1 cellular context compared by ENCODE assay signal in genomic region chr9:21974542-21975409, GRCh38.
TF ChIP-seq lines count a peak whose summit lies in the region.

No MANE protein-coding gene starts in this region.

TF ChIP-seq in HepG2, 621 proteins besides CTCF, POLR2A, EP300 and RAD21 (continued from another document and continues in another):
- no peak for TF ChIP-seq ZNF710 (CRISPR knock-in tag; IDR thresholded peaks at IDR 0.05; ENCODE audit: borderline replicate concordance)
- no peak for TF ChIP-seq IRX3 (CRISPR knock-in tag; IDR thresholded peaks at IDR 0.05; ENCODE audit: borderline replicate concordance, low read depth)
- TF ChIP-seq ZNF350 (CRISPR knock-in tag; IDR thresholded peaks at IDR 0.05; ENCODE audit: borderline replicate concordance, low read depth) = no peak
- TF ChIP-seq TFE3 (CRISPR knock-in tag; IDR thresholded peaks at IDR 0.05) = no peak
- peak; percentile 79 for TF ChIP-seq ZNF687 (CRISPR knock-in tag; IDR thresholded peaks at IDR 0.05)
- no peak for TF ChIP-seq HDAC2 (CRISPR knock-in tag; IDR thresholded peaks at IDR 0.05)
- no peak for TF ChIP-seq TOPORS (CRISPR knock-in tag; IDR thresholded peaks at IDR 0.05)
- 0 out of 2 replicates have a peak, but pooled peaks have one; percentile 37 for TF ChIP-seq RBFOX2 (IDR thresholded peaks at IDR 0.05; ENCODE audit: low read depth, low read length)
- no peak for TF ChIP-seq XRCC5 (optimal IDR thresholded peaks at IDR 0.05; ENCODE audit: low read length)
- no peak for TF ChIP-seq TBP (CRISPR knock-in tag; IDR thresholded peaks at IDR 0.05)
- TF ChIP-seq MYC (CRISPR knock-in tag; IDR thresholded peaks at IDR 0.05; ENCODE audit: borderline replicate concordance) = peak; percentile 73
- peak; percentile 75 for TF ChIP-seq MAX (IDR thresholded peaks at IDR 0.05)
- TF ChIP-seq CSRNP1 (CRISPR knock-in tag; IDR thresholded peaks at IDR 0.05) = 0 out of 2 replicates have a peak, but pooled peaks have one; percentile 53
- TF ChIP-seq ZNF574 (CRISPR knock-in tag; IDR thresholded peaks at IDR 0.05) = peak; percentile 39
- 0 out of 2 replicates have a peak, but pooled peaks have one; percentile 25 for TF ChIP-seq REL (CRISPR knock-in tag; conservative IDR thresholded peaks at IDR 0.05)
- TF ChIP-seq PATZ1 (CRISPR knock-in tag; IDR thresholded peaks at IDR 0.05) = peak; percentile 68
- TF ChIP-seq TOE1 (CRISPR knock-in tag; IDR thresholded peaks at IDR 0.05) = no peak
- TF ChIP-seq ARID4A (CRISPR knock-in tag; IDR thresholded peaks at IDR 0.05; ENCODE audit: borderline replicate concordance) = no peak; the same call in 1 of the 2 replicates
- TF ChIP-seq MAFF (IDR thresholded peaks at IDR 0.05; ENCODE audit: low read depth, low read length) = no peak
- TF ChIP-seq ZNF335 (CRISPR knock-in tag; IDR thresholded peaks at IDR 0.05) = no peak
- no peak for TF ChIP-seq ZFYVE20 (CRISPR knock-in tag; IDR thresholded peaks at IDR 0.05; ENCODE audit: borderline replicate concordance, low read depth)
- 0 out of 2 replicates have a peak, but pooled peaks have one; percentile 21 for TF ChIP-seq ZNF274 (CRISPR knock-in tag; IDR thresholded peaks at IDR 0.05)
- TF ChIP-seq REST (IDR thresholded peaks at IDR 0.05; ENCODE audit: borderline replicate concordance in 1 of 2, low read depth in 1 of 2, low read length in 2 of 2) = no peak
- no peak for TF ChIP-seq ZSCAN29 (CRISPR knock-in tag; conservative IDR thresholded peaks at IDR 0.05)
- peak; percentile 11; the same call in 1 of the 2 replicates for TF ChIP-seq SALL1 (CRISPR knock-in tag; IDR thresholded peaks at IDR 0.05)
- TF ChIP-seq ZNF784 (CRISPR knock-in tag; IDR thresholded peaks at IDR 0.05; ENCODE audit: borderline replicate concordance) = no peak
